18 cellular contexts compared by ENCODE assay signal in genomic region chr1:84712288-84712874, GRCh38. TPM values are rescaled to one million over a fixed set of nuclear protein-coding genes. Genes with fewer than 3 reads are reported as not detected.
A peak's percentile ranks its signal among the peaks of the same experiment; 100 is the strongest.
DNase-seq lines count a peak whose midpoint lies in the region; ATAC-seq and TF ChIP-seq lines count a peak whose summit lies in the region.
"Had no signal": no experiment of that assay in that cellular context is flagged by ENCODE, and none has a peak within 500 bp of the region (broad histone marks: within the 10 kb centered on the region; RNA-seq: fewer than 3 reads in every experiment).

No MANE protein-coding gene starts in this region.

- H3K27me3 ChIP-seq in ACC112 (ENCODE audit: insufficient read depth, low read length): no peaks in the 10 kb centered on the region
- H3K27me3 ChIP-seq: stomach, uterus had no signal

- peaks cover 9% of the 10 kb centered on the region for H3K4me1 ChIP-seq in ACC112 (ENCODE audit: control insufficient read depth, insufficient read depth, low read length, unreplicated experiment)
- H3K4me1 ChIP-seq: uterus had no signal

- H3K27ac ChIP-seq in ACC112 (ENCODE audit: low read depth, low read length): no peak overlapping the region
- H3K27ac ChIP-seq: stomach, uterus, VCaP had no signal

- H2AFZ ChIP-seq in ACC112 (ENCODE audit: low read length, unreplicated experiment): peak overlapping the region; percentile 16

- POLR2A ChIA-PET in GM10248 (lab: Yijun Ruan, JAX): no interaction called here

- ATAC-seq in HG03280 (IDR thresholded peaks at IDR 0.05; ENCODE audit: unreplicated experiment): no peak
- ATAC-seq: activated CD8-positive, alpha-beta T cell treated with anti-CD3 and anti-CD28 coated beads, Interleukin-2, amount 10 ng/mL, durations not matched to agents 7 days and 5 days; GM12878; HCT116; T-cell had no signal

- CTCF ChIA-PET in GM10248 (lab: Yijun Ruan, JAX): interaction anchor here (1.1 to 5.3 kb wide), 3 partner anchors 10 to 41 kb away, joined by 3 to 34 read pairs (median 3); no protein-coding TSS in a partner anchor

- no peak for TF ChIP-seq CTCF in astrocyte of the spinal cord (IDR thresholded peaks at IDR 0.05; ENCODE audit: low read depth, low read length)
- TF ChIP-seq CTCF in foreskin fibroblast (IDR thresholded peaks at IDR 0.05; ENCODE audit: low read depth, low read length): no peak
- TF ChIP-seq CTCF in GM10248 (IDR thresholded peaks at IDR 0.05; ENCODE audit: control extremely low read depth, extremely low read depth, low read depth, missing control alignments): no peak

- peak; percentile 61 for DNase-seq in HT1080 (ENCODE audit: low read depth)
- peak; percentile 88 for DNase-seq in astrocyte of the spinal cord (ENCODE audit: low read depth, low spot score)
- DNase-seq in foreskin fibroblast: peak; percentile 59 to 87
- DNase-seq in GM10248 (ENCODE audit: extremely low spot score): no peak
- DNase-seq in anterior cingulate cortex (lab: John Stamatoyannopoulos, UW): no peak
- no peak for DNase-seq in putamen (ENCODE audit: low spot score)
- DNase-seq: activated CD8-positive, alpha-beta T cell treated with anti-CD3 and anti-CD28 coated beads, Interleukin-2, amount 10 ng/mL, durations not matched to agents 7 days and 5 days; CD4-positive, alpha-beta T cell; NCI-H1092; NCI-H2171; stomach; T-cell; uterus had no signal

- in situ Hi-C loops in astrocyte of the spinal cord (cut with HindIII; ENCODE audit: low sequenced_read_pairs): no loop called here

- no peaks in the 10 kb centered on the region for H3K36me3 ChIP-seq in ACC112 (ENCODE audit: insufficient read depth, low read length)
- H3K36me3 ChIP-seq: stomach, uterus had no signal

- no peaks in the 10 kb centered on the region for H3K79me2 ChIP-seq in ACC112 (ENCODE audit: control insufficient read depth, insufficient read depth, low read length, unreplicated experiment)

- H3K4me3 ChIP-seq in ACC112 (ENCODE audit: low read depth, low read length): no peak overlapping the region
- H3K4me3 ChIP-seq in astrocyte of the spinal cord (ENCODE audit: low read depth, low read length): no peak overlapping the region
- H3K4me3 ChIP-seq in foreskin fibroblast (ENCODE audit: low read depth in 1 of 2, low read length in 2 of 2): no peak overlapping the region
- H3K4me3 ChIP-seq: GM12878, stomach, uterus had no signal

RNA-seq across cellular contexts. Expression of gene SSX2IP, which starts 22.1 kb away (rescaled TPM):
- 18.6 and 21.4 TPM in 2 replicates for total RNA-seq in HT1080 (2014; rRNA removed; shearing (Covaris generic))
- polyA plus RNA-seq in HT1080 (2015; cell fraction: cytosol; rRNA removed): 13.3 and 17.8 TPM in 2 replicates
- 10.5 and 11.3 TPM in 2 replicates for polyA plus RNA-seq in HT1080 (2015; cell fraction: nucleus; rRNA removed)

Comparison
In these comparisons a context has a peak if more than half of its experiments do, and no peak if none do; other contexts are left out.
1. DNase-seq: peak in HT1080 (single experiment), astrocyte of the spinal cord (single experiment) and foreskin fibroblast (2 of 2); none in GM10248 (single experiment), anterior cingulate cortex (0 of 58) and putamen (single experiment).